25 cellular contexts compared by ENCODE assay signal in genomic region chr7:106487892-106488291, GRCh38.
"Had no signal": no experiment of that assay in that cellular context is flagged by ENCODE, and none has a peak within 500 bp of the region (broad histone marks: within the 10 kb centered on the region; RNA-seq: fewer than 3 reads in every experiment).

No MANE protein-coding gene starts in this region.

- H3K4me1 ChIP-seq: neural progenitor cell, parathyroid adenoma, uterus had no signal

- H3K27me3 ChIP-seq: neural progenitor cell, ovary, stomach, tibial artery, transverse colon, upper lobe of right lung, uterus had no signal

- H3K4me3 ChIP-seq: neural progenitor cell, ovary, psoas muscle, skin epidermis, smooth muscle cell, spleen, stomach, thoracic aorta, tibial artery, transverse colon, upper lobe of right lung, uterus had no signal

- H3K27ac ChIP-seq: neural progenitor cell, ovary, parathyroid adenoma, psoas muscle, skin epidermis, spleen, stomach, thoracic aorta, transverse colon, upper lobe of right lung, uterus had no signal

- H3K9me3 ChIP-seq: ovary, psoas muscle, spleen, thoracic aorta, tibial artery, transverse colon, upper lobe of right lung, uterus had no signal

- H3K36me3 ChIP-seq: neural progenitor cell, ovary, spleen, stomach, thoracic aorta, tibial artery, transverse colon, upper lobe of right lung, uterus had no signal

- ATAC-seq: naive thymus-derived CD4-positive, alpha-beta T cell; natural killer cell; psoas muscle; right cardiac atrium; sciatic nerve; stimulated activated effector memory CD8-positive, alpha-beta T cell treated with anti-CD3 and anti-CD28 coated beads, Interleukin-12 subunit alpha, Interleukin-12 subunit beta, amount 100 ng/mL, for 72 hours; stimulated activated naive B cell treated with anti-CD40 and anti-IgM and Interleukin-4, amounts not matched to agents 10 μg/mL and 1 μg/mL and 100 μg/mL, for 72 hours; upper lobe of right lung had no signal

- DNase-seq: naive thymus-derived CD4-positive, alpha-beta T cell; natural killer cell; occipital lobe; ovary; posterior cingulate gyrus; psoas muscle; right cardiac atrium; spleen; stimulated activated CD4-positive, alpha-beta T cell treated with anti-CD3 and anti-CD28 coated beads, Interleukin-12 subunit alpha, Interleukin-12 subunit beta, amount 100 ng/mL, for 4 hours; stimulated activated CD4-positive, alpha-beta T cell treated with anti-CD3 and anti-CD28 coated beads, Interleukin-1b, Interleukin-23, amount 100 ng/mL, for 48 hours; stimulated activated CD4-positive, alpha-beta T cell treated with anti-CD3 and anti-CD28 coated beads, Interleukin-4, amount 100 ng/mL, for 1 hour; stimulated activated naive B cell treated with anti-CD40 and anti-IgM and Interleukin-4, amounts not matched to agents 10 μg/mL and 1 μg/mL and 100 μg/mL, for 72 hours; stimulated activated naive CD4-positive, alpha-beta T cell treated with Interleukin-2 at 50 U/mL for 16 hours; stomach; tibial artery; transverse colon; upper lobe of right lung; uterus had no signal
